In genomic region chr9:120368799-120369198, GRCh38 we compare ENCODE assay signal across 17 cellular contexts.
"Had no signal": no experiment of that assay in that cellular context is flagged by ENCODE, and none has a peak within 500 bp of the region (broad histone marks: within the 10 kb centered on the region; RNA-seq: fewer than 3 reads in every experiment).

No MANE protein-coding gene starts in this region.

- H3K4me3 ChIP-seq: left ventricle myocardium inferior, neural progenitor cell had no signal

- H3K9me3 ChIP-seq: left ventricle myocardium inferior had no signal

- H3K4me1 Mint-ChIP-seq: activated CD8-positive, alpha-beta memory T cell treated with anti-CD3 and anti-CD28 coated beads, Interleukin-2, amount 10 ng/mL, durations not matched to agents 7 days and 5 days; naive thymus-derived CD8-positive, alpha-beta T cell; neural progenitor cell had no signal

- H3K36me3 Mint-ChIP-seq: activated CD4-positive, alpha-beta memory T cell treated with anti-CD3 and anti-CD28 coated beads for 36 hours; neural progenitor cell had no signal

- H3K27ac ChIP-seq: left ventricle myocardium inferior, neural progenitor cell had no signal

- H3K27me3 ChIP-seq: neural progenitor cell had no signal

- H3K4me1 ChIP-seq: neural progenitor cell had no signal

- H3K4me3 Mint-ChIP-seq: activated CD4-positive, alpha-beta memory T cell treated with anti-CD3 and anti-CD28 coated beads for 36 hours; activated CD8-positive, alpha-beta memory T cell treated with anti-CD3 and anti-CD28 coated beads, Interleukin-2, amount 10 ng/mL, durations not matched to agents 7 days and 5 days; mesothelial cell of epicardium; naive thymus-derived CD8-positive, alpha-beta T cell; neural progenitor cell; T-helper 1 cell treated with Interleukin-12 subunit alpha and Interleukin-12 subunit beta and Interleukin-4 antibody, amounts not matched to agents 30 μg/mL and 1 μg/mL, for 36 hours had no signal

- DNase-seq: activated CD4-positive, alpha-beta memory T cell treated with anti-CD3 and anti-CD28 coated beads for 36 hours; activated CD4-positive, alpha-beta T cell treated with anti-CD3 and anti-CD28 coated beads for 48 hours; activated CD8-positive, alpha-beta memory T cell treated with anti-CD3 and anti-CD28 coated beads, Interleukin-2, amount 10 ng/mL, durations not matched to agents 7 days and 5 days; activated naive CD4-positive, alpha-beta T cell treated with Interleukin-2 at 50 U/mL for 16 hours; activated T-cell treated with anti-CD3 and anti-CD28 coated beads for 4 hours; amygdala; cortex of kidney; hippocampal formation; kidney glomerular epithelial cell; left ventricle myocardium inferior; naive thymus-derived CD8-positive, alpha-beta T cell; retina; stimulated activated CD4-positive, alpha-beta T cell treated with anti-CD3 and anti-CD28 coated beads, Interleukin-4, amount 100 ng/mL, for 24 hours; stimulated activated naive CD8-positive, alpha-beta T cell treated with anti-CD3 and anti-CD28 coated beads, Interleukin-15, Interleukin-2, amounts not matched to agents 100 U/mL and 50 U/mL, for 24 hours had no signal

- H3K9ac ChIP-seq: neural progenitor cell had no signal

- H3K27me3 Mint-ChIP-seq: activated CD4-positive, alpha-beta memory T cell treated with anti-CD3 and anti-CD28 coated beads for 36 hours; activated CD8-positive, alpha-beta memory T cell treated with anti-CD3 and anti-CD28 coated beads, Interleukin-2, amount 10 ng/mL, durations not matched to agents 7 days and 5 days had no signal

- ATAC-seq: activated CD8-positive, alpha-beta memory T cell treated with anti-CD3 and anti-CD28 coated beads, Interleukin-2, amount 10 ng/mL, durations not matched to agents 7 days and 5 days; naive thymus-derived CD8-positive, alpha-beta T cell; stimulated activated naive CD8-positive, alpha-beta T cell treated with anti-CD3 and anti-CD28 coated beads, Interleukin-15, Interleukin-2, amounts not matched to agents 100 U/mL and 50 U/mL, for 24 hours had no signal

- H3K36me3 ChIP-seq: left ventricle myocardium inferior, neural progenitor cell had no signal

- H3K9me3 Mint-ChIP-seq: activated CD4-positive, alpha-beta memory T cell treated with anti-CD3 and anti-CD28 coated beads for 36 hours had no signal

- H3K27ac Mint-ChIP-seq: activated CD4-positive, alpha-beta memory T cell treated with anti-CD3 and anti-CD28 coated beads for 36 hours; activated CD8-positive, alpha-beta memory T cell treated with anti-CD3 and anti-CD28 coated beads, Interleukin-2, amount 10 ng/mL, durations not matched to agents 7 days and 5 days; mesothelial cell of epicardium; naive thymus-derived CD8-positive, alpha-beta T cell; neural progenitor cell; T-helper 1 cell treated with Interleukin-12 subunit alpha and Interleukin-12 subunit beta and Interleukin-4 antibody, amounts not matched to agents 30 μg/mL and 1 μg/mL, for 36 hours had no signal
